9 cellular contexts compared by ENCODE assay signal in the genomic region with DNA sequence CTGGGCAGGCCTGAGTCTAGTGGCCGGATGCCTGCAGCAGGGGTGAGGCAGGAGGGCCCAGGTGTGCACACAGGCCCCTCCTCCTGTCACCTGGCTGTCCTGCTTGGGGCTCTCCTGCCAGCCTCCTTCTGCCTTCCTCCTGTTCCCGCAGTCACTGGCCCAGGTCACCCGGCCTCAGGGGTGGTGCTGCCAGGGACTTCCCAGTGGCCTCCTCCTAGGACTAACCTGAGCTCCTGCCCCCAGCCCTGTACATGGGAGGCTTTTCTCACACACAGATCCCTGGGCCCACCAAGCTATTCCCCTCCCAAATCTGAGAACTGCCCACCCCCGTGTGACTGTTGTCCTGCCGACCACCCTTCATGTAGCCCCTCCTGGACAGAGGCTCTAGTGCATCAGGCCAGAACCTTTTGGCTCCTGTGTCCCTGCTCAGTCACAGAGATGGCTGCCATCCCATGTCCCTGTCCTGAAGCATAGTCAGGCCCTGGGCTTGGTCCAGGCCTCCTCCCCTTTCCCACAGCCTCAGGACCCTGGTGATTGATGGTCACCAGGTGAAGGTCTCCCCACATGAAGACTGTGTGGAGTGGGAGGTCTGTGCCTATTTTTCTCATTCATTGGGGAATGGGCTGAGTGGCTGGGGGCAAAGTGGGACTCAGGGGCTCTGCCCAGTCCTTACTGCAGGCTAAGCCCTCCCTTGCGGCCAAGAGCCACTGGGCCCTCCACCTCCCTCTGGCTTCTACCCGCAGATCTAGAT. TPM values are rescaled to one million over a fixed set of nuclear protein-coding genes. Genes with fewer than 3 reads are reported as not detected.
DNase-seq lines count a peak whose midpoint lies in the region; ATAC-seq and TF ChIP-seq lines count a peak whose summit lies in the region.
"Had no signal": no experiment of that assay in that cellular context is flagged by ENCODE, and none has a peak within 500 bp of the region (broad histone marks: within the 10 kb centered on the region; RNA-seq: fewer than 3 reads in every experiment).

No MANE protein-coding gene starts in this region.

- peaks cover 18% of the 10 kb centered on the region for H3K27me3 ChIP-seq in mammary epithelial cell (ENCODE audit: insufficient read depth, low read length)
- peaks cover 0 to 44% of the 10 kb centered on the region in 2 donors for H3K27me3 ChIP-seq in breast epithelium
- H3K27me3 ChIP-seq in upper lobe of left lung = peaks cover 0 to 26% (median 13%) of the 10 kb centered on the region in 4 donors

- H3K27ac ChIP-seq in mammary epithelial cell (ENCODE audit: insufficient read depth, low read depth, low read length) = no peak overlapping the region
- no peak overlapping the region for H3K27ac ChIP-seq in breast epithelium
- peak overlapping the region in 2 of 4 donors; percentile 42 to 55 for H3K27ac ChIP-seq in upper lobe of left lung

- TF ChIP-seq EP300 in upper lobe of left lung (IDR thresholded peaks at IDR 0.05) = no peak

- TF ChIP-seq POLR2A in breast epithelium (IDR thresholded peaks at IDR 0.05) (no peak), upper lobe of left lung (IDR thresholded peaks at IDR 0.05) (no peak)

- in situ Hi-C loops in mammary epithelial cell (cut with MboI; ENCODE audit: low sequenced_read_pairs in 2 of 2) = no loop called here

- peaks cover 7% of the 10 kb centered on the region for H3K36me3 Mint-ChIP-seq in activated CD4-positive, alpha-beta memory T cell treated with anti-CD3 and anti-CD28 coated beads, Interleukin-2, amount 10 ng/mL, durations not matched to agents 7 days and 5 days (ENCODE audit: low read depth)

- H3K36me3 ChIP-seq in mammary epithelial cell (ENCODE audit: insufficient read depth, low read length) (no peaks in the 10 kb centered on the region), breast epithelium (no peaks in the 10 kb centered on the region), upper lobe of left lung (no peaks in the 10 kb centered on the region)

- 74% methylated on average over 7 of the region's 7 CpGs for WGBS in mammary epithelial cell (ENCODE audit: low coverage, missing lambda C conversion rate)
- WGBS in upper lobe of left lung, 2 donors = 81 to 84% methylated on average over 3 to 7 of the region's 7 CpGs

- TF ChIP-seq CTCF in mammary epithelial cell (conservative IDR thresholded peaks at IDR 0.05 in 1 of 2, IDR thresholded peaks at IDR 0.05 in 1 of 2; ENCODE audit: extremely low read depth in 1 of 2, insufficient read depth in 1 of 2, low read depth in 1 of 2, low read length in 2 of 2) (no peak), breast epithelium (IDR thresholded peaks at IDR 0.05) (no peak), upper lobe of left lung (IDR thresholded peaks at IDR 0.05) (no peak)

- CTCF ChIA-PET in mammary epithelial cell (lab: Charles Lee; ENCODE audit: low non-redundant PET) = no interaction called here
- CTCF ChIA-PET in activated CD4-positive, alpha-beta memory T cell treated with anti-CD3 and anti-CD28 coated beads, Interleukin-2, amount 10 ng/mL, durations not matched to agents 7 days and 5 days (lab: Charles Lee) = interaction anchor here (1.0 to 2.1 kb wide), 2 partner anchors 54 to 119 kb away, joined by 3 to 4 read pairs; no protein-coding TSS in a partner anchor

- peak overlapping the region; percentile 64 for H3K27ac Mint-ChIP-seq in activated CD4-positive, alpha-beta memory T cell treated with anti-CD3 and anti-CD28 coated beads, Interleukin-2, amount 10 ng/mL, durations not matched to agents 7 days and 5 days

- BruUV-seq in mammary epithelial cell (replicated peaks; lab: Mats Ljungman, UMichigan) = no TSS peak

- peak overlapping the region; percentile 99 for H3K4me2 ChIP-seq in mammary epithelial cell (ENCODE audit: insufficient read depth, low read depth, low read length)

- H3K9me3 ChIP-seq in mammary epithelial cell (replicated peaks; ENCODE audit: insufficient read depth, low read length) = peaks cover 3% of the 10 kb centered on the region
- H3K9me3 ChIP-seq in breast epithelium = no peaks in the 10 kb centered on the region
- no peaks in the 10 kb centered on the region for H3K9me3 ChIP-seq in upper lobe of left lung
- H3K9me3 ChIP-seq: testis had no signal

- H3K4me1 ChIP-seq in mammary epithelial cell (ENCODE audit: insufficient read depth, low read length) = peaks cover 22% of the 10 kb centered on the region
- H3K4me1 ChIP-seq in breast epithelium = peaks cover 0 to 4% of the 10 kb centered on the region in 2 donors
- H3K4me1 ChIP-seq in upper lobe of left lung = peaks cover 22 to 28% (median 25%) of the 10 kb centered on the region in 4 donors

- intact Hi-C loops in mammary epithelial cell (cut with micrococcal nuclease) (no loop called here), breast epithelium (cut with DNase I; ENCODE audit: low total_unique reads) (no loop called here)

- no peaks in the 10 kb centered on the region for H3K79me2 ChIP-seq in mammary epithelial cell (ENCODE audit: insufficient read depth, low read length)

- H3K27me3 Mint-ChIP-seq in activated CD4-positive, alpha-beta memory T cell treated with anti-CD3 and anti-CD28 coated beads, Interleukin-2, amount 10 ng/mL, durations not matched to agents 7 days and 5 days = peaks cover 73% of the 10 kb centered on the region

- no peaks in the 10 kb centered on the region for H3K9me3 Mint-ChIP-seq in activated CD4-positive, alpha-beta memory T cell treated with anti-CD3 and anti-CD28 coated beads, Interleukin-2, amount 10 ng/mL, durations not matched to agents 7 days and 5 days

- dilution Hi-C loops in mammary epithelial cell (cut with HindIII; ENCODE audit: low sequenced_read_pairs) = loop anchor here (5.0 kb wide), 1 partner anchor 90 kb away; no protein-coding TSS in a partner anchor

- no peaks in the 10 kb centered on the region for H4K20me1 ChIP-seq in mammary epithelial cell (ENCODE audit: insufficient read depth, low read length)

- no peak overlapping the region for H3K9ac ChIP-seq in mammary epithelial cell (ENCODE audit: insufficient read depth, low read length)

- H3K4me3 Mint-ChIP-seq in activated CD4-positive, alpha-beta memory T cell treated with anti-CD3 and anti-CD28 coated beads, Interleukin-2, amount 10 ng/mL, durations not matched to agents 7 days and 5 days = peak overlapping the region; percentile 81

- H3K4me1 Mint-ChIP-seq in activated CD4-positive, alpha-beta memory T cell treated with anti-CD3 and anti-CD28 coated beads, Interleukin-2, amount 10 ng/mL, durations not matched to agents 7 days and 5 days = peaks cover 26% of the 10 kb centered on the region

- POLR2A ChIA-PET in activated CD4-positive, alpha-beta memory T cell treated with anti-CD3 and anti-CD28 coated beads, Interleukin-2, amount 10 ng/mL, durations not matched to agents 7 days and 5 days (lab: Charles Lee) = no interaction called here

- DNase-seq in mammary epithelial cell (no peak), breast epithelium (ENCODE audit: low spot score in 2 of 2) (no peak), islet precursor cell (peak; percentile 49), upper lobe of left lung (no peak), DMS 273 treated with DMSO at 0.1 percent for 48 hours (lab: John Stamatoyannopoulos, UW) (no peak), occipital lobe (lab: John Stamatoyannopoulos, UW) (no peak), HCEC 1CT (no peak)
- DNase-seq in activated CD4-positive, alpha-beta memory T cell treated with anti-CD3 and anti-CD28 coated beads, Interleukin-2, amount 10 ng/mL, durations not matched to agents 7 days and 5 days = peak; percentile 14

- H3K4me3 ChIP-seq in mammary epithelial cell (replicated peaks in 1 of 3; ENCODE audit: insufficient read depth in 1 of 3, low read depth in 2 of 3, low read length in 3 of 3) (peak overlapping the region in 1 of 3 experiments; percentile 60), breast epithelium (peak overlapping the region in 1 of 3 donors; percentile 69), upper lobe of left lung (peak overlapping the region in 3 of 4 donors; percentile 48 to 60 (median 59))

- ATAC-seq in upper lobe of left lung (ENCODE audit: low FRiP score in 2 of 2) = no peak

- H2AFZ ChIP-seq in mammary epithelial cell (ENCODE audit: low read depth, low read length) = peak overlapping the region; percentile 96

RNA-seq across cellular contexts. Expression of gene ULBP1, which starts 1.1 kb away (rescaled TPM):
- total RNA-seq in mammary epithelial cell (10 to 100 TPM in 1 of 2 donors, 1 to 10 TPM in 1; 5.2 to 23.5 TPM), breast epithelium (under 1 TPM in 2 of 3 donors, not detected in 1; under 0.01 to 0.29 TPM), upper lobe of left lung (1 to 10 TPM in 3 of 6 donors, under 1 TPM in 3; under 0.01 to 1.6 (median 0.80) TPM), occipital lobe (3.9 TPM)
- polyA plus RNA-seq in mammary epithelial cell = 1.3 TPM
- polyA minus RNA-seq in mammary epithelial cell = not detected
- total RNA-seq in activated CD4-positive, alpha-beta memory T cell treated with anti-CD3 and anti-CD28 coated beads, Interleukin-2, amount 10 ng/mL, durations not matched to agents 7 days and 5 days = 1 to 10 TPM; 2.1 to 2.3 TPM

RNA-seq across cellular contexts. Expression of gene ULBP2, which starts 20.8 kb away (rescaled TPM):
- total RNA-seq in mammary epithelial cell (10 to 100 TPM; 12.9 to 14.5 TPM), breast epithelium (1 to 10 TPM in 1 of 3 donors, under 1 TPM in 1, not detected in 1; 0.88 to 1.3 TPM), upper lobe of left lung (1 to 10 TPM in 3 of 6 donors, under 1 TPM in 1, not detected in 2; 1.00 to 3.7 (median 1.5) TPM), occipital lobe (5.3 TPM)
- 20.7 TPM for polyA plus RNA-seq in mammary epithelial cell
- 1.7 TPM for polyA minus RNA-seq in mammary epithelial cell
- 1 to 10 TPM; 1.5 to 1.8 TPM for total RNA-seq in activated CD4-positive, alpha-beta memory T cell treated with anti-CD3 and anti-CD28 coated beads, Interleukin-2, amount 10 ng/mL, durations not matched to agents 7 days and 5 days

RNA-seq across cellular contexts. Expression of gene RAET1G, which starts 39.7 kb away (rescaled TPM):
- 10 to 100 TPM in 1 of 2 donors, 1 to 10 TPM in 1; 6.3 to 28.8 TPM for total RNA-seq in mammary epithelial cell
- 32.3 TPM for polyA plus RNA-seq in mammary epithelial cell
- 3.1 TPM for polyA minus RNA-seq in mammary epithelial cell
- total RNA-seq in breast epithelium = 1 to 10 TPM in 1 of 3 donors, not detected in 2; 2.2 TPM
- total RNA-seq in activated CD4-positive, alpha-beta memory T cell treated with anti-CD3 and anti-CD28 coated beads, Interleukin-2, amount 10 ng/mL, durations not matched to agents 7 days and 5 days = not detected
- 1 to 10 TPM in 1 of 6 donors, under 1 TPM in 3, not detected in 2; 0.37 to 2.1 (median 0.75) TPM for total RNA-seq in upper lobe of left lung
- total RNA-seq in occipital lobe = not detected
- total RNA-seq: testis had no signal

Comparison
In these comparisons a context has a peak if more than half of its experiments do, and no peak if none do; other contexts are left out.
1. DNase-seq: peak in activated CD4-positive, alpha-beta memory T cell treated with anti-CD3 and anti-CD28 coated beads, Interleukin-2, amount 10 ng/mL, durations not matched to agents 7 days and 5 days (single experiment) and islet precursor cell (single experiment); none in mammary epithelial cell (single experiment), breast epithelium (0 of 2), upper lobe of left lung (0 of 2), DMS 273 treated with DMSO at 0.1 percent for 48 hours (single experiment), occipital lobe (single experiment) and HCEC 1CT (single experiment).